In genomic region chr7:37428681-37429434, GRCh38 we compare ENCODE assay signal across 20 cellular contexts. TPM values are rescaled to one million over a fixed set of nuclear protein-coding genes. Genes with fewer than 3 reads are reported as not detected.
DNase-seq lines count a peak whose midpoint lies in the region; ATAC-seq, FAIRE-seq and TF ChIP-seq lines count a peak whose summit lies in the region.
"Had no signal": no experiment of that assay in that cellular context is flagged by ENCODE, and none has a peak within 500 bp of the region (broad histone marks: within the 10 kb centered on the region; RNA-seq: fewer than 3 reads in every experiment).

No MANE protein-coding gene starts in this region.

- TF ChIP-seq CTCF in neutrophil (IDR thresholded peaks at IDR 0.05), result no peak

- H3K9me3 ChIP-seq in neutrophil, result no peaks in the 10 kb centered on the region
- H3K9me3 ChIP-seq: A549 had no signal

- H3K27me3 ChIP-seq in neutrophil, result no peaks in the 10 kb centered on the region

- peaks cover 25 to 49% of the 10 kb centered on the region in 2 experiments for H3K4me1 ChIP-seq in neutrophil (ENCODE audit: control insufficient read depth in 1 of 2, insufficient read depth in 1 of 2, low read depth in 1 of 2, low read length in 1 of 2)

- peak; percentile 33 for FAIRE-seq in GM12892 (lab: Jason Lieb, UNC)
- FAIRE-seq: A549, D721Med, G401.6 had no signal

- DNase-seq in GM12892 (ENCODE audit: insufficient read length), result no peak
- peak in 16 of 61 donors; percentile 3 to 79 (median 33) for DNase-seq in caudate nucleus (lab: John Stamatoyannopoulos, UW)
- peak; percentile 60 for DNase-seq in superior temporal gyrus (ENCODE audit: extremely low spot score)
- no peak for DNase-seq in iPS-NIHi7 (ENCODE audit: extremely low spot score)
- no peak for DNase-seq in hypothalamus (lab: John Stamatoyannopoulos, UW)
- DNase-seq: CD8-positive, alpha-beta T cell; COR-L47; DMS153; DMS79 treated with DMSO at 0.1 percent for 48 hours; EL; H9; IMR-90 had no signal

- H3K27ac ChIP-seq in caudate nucleus (ENCODE audit: low read depth, low read length) (peak overlapping the region; percentile 12), neutrophil (peak overlapping the region; percentile 9)
- H3K27ac ChIP-seq: A549 had no signal

- no peak for ATAC-seq in GM21717 (IDR thresholded peaks at IDR 0.05; ENCODE audit: unreplicated experiment)
- ATAC-seq: A549; CD8-positive, alpha-beta T cell; GM23338 had no signal

- H3K4me3 ChIP-seq in neutrophil (ENCODE audit: low read depth in 1 of 2, low read length in 1 of 2), result no peak overlapping the region
- H3K4me3 ChIP-seq: A549, GM23338 had no signal

- no peak for TF ChIP-seq POLR2A in GM12892 (IDR thresholded peaks at IDR 0.05; ENCODE audit: low read depth, low read length)

- peaks cover 12% of the 10 kb centered on the region for H3K36me3 ChIP-seq in neutrophil

RNA-seq across cellular contexts. Expression of gene ELMO1, which starts 19.8 kb away (rescaled TPM):
- 64.2 TPM for polyA plus RNA-seq in GM12892 (2012; ENCODE audit: missing spikeins)
- polyA plus RNA-seq: AG04450, BJ had no signal
